Comparison of ENCODE assay signal across 25 cellular contexts in genomic region chr1:228544921-228545591, GRCh38.
"Had no signal": no experiment of that assay in that cellular context is flagged by ENCODE, and none has a peak within 500 bp of the region (broad histone marks: within the 10 kb centered on the region; RNA-seq: fewer than 3 reads in every experiment).

No MANE protein-coding gene starts in this region.

- DNase-seq: activated CD4-positive, alpha-beta T cell treated with anti-CD3 and anti-CD28 coated beads for 4 hours; activated CD4-positive, alpha-beta T cell treated with anti-CD3 and anti-CD28 coated beads, Interleukin-2, amount 50 U/mL, for 48 hours; activated CD4-positive, CD25-positive, alpha-beta regulatory T cell; activated CD8-positive, alpha-beta memory T cell treated with anti-CD3 and anti-CD28 coated beads for 24 hours; activated effector memory CD4-positive, alpha-beta T cell treated with Interleukin-2 at 50 U/mL for 16 hours; activated naive CD4-positive, alpha-beta T cell treated with Interleukin-2 at 50 U/mL for 16 hours; aorta; body of pancreas; effector memory CD8-positive, alpha-beta T cell; erythroblast; hypothalamus; immature natural killer cell; kidney; naive B cell; nephron progenitor cell; retina; sigmoid colon; stimulated activated naive CD4-positive, alpha-beta T cell; uterus had no signal

- H3K36me3 ChIP-seq: gastroesophageal sphincter, ovary, prostate gland, sigmoid colon, tibial nerve, uterus had no signal

- H3K27ac ChIP-seq: body of pancreas, coronary artery, gastroesophageal sphincter, prostate gland, sigmoid colon, tibial nerve, uterus had no signal

- H3K9me3 ChIP-seq: body of pancreas, gastroesophageal sphincter, ovary, prostate gland, sigmoid colon, tibial nerve, uterus had no signal

- H3K4me1 ChIP-seq: body of pancreas, gastroesophageal sphincter, prostate gland, sigmoid colon, tibial nerve, uterus had no signal

- ATAC-seq: body of pancreas; effector memory CD8-positive, alpha-beta T cell; gastroesophageal sphincter had no signal

- H3K4me3 ChIP-seq: body of pancreas, coronary artery, gastroesophageal sphincter, ovary, prostate gland, sigmoid colon, smooth muscle cell, tibial nerve, uterus had no signal

- H3K27me3 ChIP-seq: body of pancreas, ovary, tibial nerve, uterus had no signal
